Comparison of ENCODE assay signal across 1 cellular context in genomic region chr12:124921200-124922008, GRCh38.
TF ChIP-seq lines count a peak whose summit lies in the region.

No MANE protein-coding gene starts in this region.

TF ChIP-seq in H1, 55 proteins besides CTCF, POLR2A, EP300 and RAD21:
- peak; percentile 70; the same call in 1 of the 2 replicates for TF ChIP-seq ATF2 (IDR thresholded peaks at IDR 0.05; ENCODE audit: low read length)
- peak; percentile 85; the same call in 1 of the 2 replicates for TF ChIP-seq MAFK (IDR thresholded peaks at IDR 0.05; ENCODE audit: low read depth, low read length)
- TF ChIP-seq CTBP2 (IDR thresholded peaks at IDR 0.05; ENCODE audit: borderline replicate concordance, insufficient read depth, insufficient read length, low read length), result no peak
- TF ChIP-seq YY1 (IDR thresholded peaks at IDR 0.05; ENCODE audit: low read depth, low read length), result no peak
- TF ChIP-seq, protein P1, sequence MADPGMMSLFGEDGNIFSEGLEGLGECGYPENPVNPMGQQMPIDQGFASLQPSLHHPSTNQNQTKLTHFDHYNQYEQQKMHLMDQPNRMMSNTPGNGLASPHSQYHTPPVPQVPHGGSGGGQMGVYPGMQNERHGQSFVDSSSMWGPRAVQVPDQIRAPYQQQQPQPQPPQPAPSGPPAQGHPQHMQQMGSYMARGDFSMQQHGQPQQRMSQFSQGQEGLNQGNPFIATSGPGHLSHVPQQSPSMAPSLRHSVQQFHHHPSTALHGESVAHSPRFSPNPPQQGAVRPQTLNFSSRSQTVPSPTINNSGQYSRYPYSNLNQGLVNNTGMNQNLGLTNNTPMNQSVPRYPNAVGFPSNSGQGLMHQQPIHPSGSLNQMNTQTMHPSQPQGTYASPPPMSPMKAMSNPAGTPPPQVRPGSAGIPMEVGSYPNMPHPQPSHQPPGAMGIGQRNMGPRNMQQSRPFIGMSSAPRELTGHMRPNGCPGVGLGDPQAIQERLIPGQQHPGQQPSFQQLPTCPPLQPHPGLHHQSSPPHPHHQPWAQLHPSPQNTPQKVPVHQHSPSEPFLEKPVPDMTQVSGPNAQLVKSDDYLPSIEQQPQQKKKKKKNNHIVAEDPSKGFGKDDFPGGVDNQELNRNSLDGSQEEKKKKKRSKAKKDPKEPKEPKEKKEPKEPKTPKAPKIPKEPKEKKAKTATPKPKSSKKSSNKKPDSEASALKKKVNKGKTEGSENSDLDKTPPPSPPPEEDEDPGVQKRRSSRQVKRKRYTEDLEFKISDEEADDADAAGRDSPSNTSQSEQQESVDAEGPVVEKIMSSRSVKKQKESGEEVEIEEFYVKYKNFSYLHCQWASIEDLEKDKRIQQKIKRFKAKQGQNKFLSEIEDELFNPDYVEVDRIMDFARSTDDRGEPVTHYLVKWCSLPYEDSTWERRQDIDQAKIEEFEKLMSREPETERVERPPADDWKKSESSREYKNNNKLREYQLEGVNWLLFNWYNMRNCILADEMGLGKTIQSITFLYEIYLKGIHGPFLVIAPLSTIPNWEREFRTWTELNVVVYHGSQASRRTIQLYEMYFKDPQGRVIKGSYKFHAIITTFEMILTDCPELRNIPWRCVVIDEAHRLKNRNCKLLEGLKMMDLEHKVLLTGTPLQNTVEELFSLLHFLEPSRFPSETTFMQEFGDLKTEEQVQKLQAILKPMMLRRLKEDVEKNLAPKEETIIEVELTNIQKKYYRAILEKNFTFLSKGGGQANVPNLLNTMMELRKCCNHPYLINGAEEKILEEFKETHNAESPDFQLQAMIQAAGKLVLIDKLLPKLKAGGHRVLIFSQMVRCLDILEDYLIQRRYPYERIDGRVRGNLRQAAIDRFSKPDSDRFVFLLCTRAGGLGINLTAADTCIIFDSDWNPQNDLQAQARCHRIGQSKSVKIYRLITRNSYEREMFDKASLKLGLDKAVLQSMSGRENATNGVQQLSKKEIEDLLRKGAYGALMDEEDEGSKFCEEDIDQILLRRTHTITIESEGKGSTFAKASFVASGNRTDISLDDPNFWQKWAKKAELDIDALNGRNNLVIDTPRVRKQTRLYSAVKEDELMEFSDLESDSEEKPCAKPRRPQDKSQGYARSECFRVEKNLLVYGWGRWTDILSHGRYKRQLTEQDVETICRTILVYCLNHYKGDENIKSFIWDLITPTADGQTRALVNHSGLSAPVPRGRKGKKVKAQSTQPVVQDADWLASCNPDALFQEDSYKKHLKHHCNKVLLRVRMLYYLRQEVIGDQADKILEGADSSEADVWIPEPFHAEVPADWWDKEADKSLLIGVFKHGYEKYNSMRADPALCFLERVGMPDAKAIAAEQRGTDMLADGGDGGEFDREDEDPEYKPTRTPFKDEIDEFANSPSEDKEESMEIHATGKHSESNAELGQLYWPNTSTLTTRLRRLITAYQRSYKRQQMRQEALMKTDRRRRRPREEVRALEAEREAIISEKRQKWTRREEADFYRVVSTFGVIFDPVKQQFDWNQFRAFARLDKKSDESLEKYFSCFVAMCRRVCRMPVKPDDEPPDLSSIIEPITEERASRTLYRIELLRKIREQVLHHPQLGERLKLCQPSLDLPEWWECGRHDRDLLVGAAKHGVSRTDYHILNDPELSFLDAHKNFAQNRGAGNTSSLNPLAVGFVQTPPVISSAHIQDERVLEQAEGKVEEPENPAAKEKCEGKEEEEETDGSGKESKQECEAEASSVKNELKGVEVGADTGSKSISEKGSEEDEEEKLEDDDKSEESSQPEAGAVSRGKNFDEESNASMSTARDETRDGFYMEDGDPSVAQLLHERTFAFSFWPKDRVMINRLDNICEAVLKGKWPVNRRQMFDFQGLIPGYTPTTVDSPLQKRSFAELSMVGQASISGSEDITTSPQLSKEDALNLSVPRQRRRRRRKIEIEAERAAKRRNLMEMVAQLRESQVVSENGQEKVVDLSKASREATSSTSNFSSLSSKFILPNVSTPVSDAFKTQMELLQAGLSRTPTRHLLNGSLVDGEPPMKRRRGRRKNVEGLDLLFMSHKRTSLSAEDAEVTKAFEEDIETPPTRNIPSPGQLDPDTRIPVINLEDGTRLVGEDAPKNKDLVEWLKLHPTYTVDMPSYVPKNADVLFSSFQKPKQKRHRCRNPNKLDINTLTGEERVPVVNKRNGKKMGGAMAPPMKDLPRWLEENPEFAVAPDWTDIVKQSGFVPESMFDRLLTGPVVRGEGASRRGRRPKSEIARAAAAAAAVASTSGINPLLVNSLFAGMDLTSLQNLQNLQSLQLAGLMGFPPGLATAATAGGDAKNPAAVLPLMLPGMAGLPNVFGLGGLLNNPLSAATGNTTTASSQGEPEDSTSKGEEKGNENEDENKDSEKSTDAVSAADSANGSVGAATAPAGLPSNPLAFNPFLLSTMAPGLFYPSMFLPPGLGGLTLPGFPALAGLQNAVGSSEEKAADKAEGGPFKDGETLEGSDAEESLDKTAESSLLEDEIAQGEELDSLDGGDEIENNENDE (IDR thresholded peaks at IDR 0.05; ENCODE audit: insufficient replicate concordance, low read length), result peak; percentile 59
- TF ChIP-seq SP1 (IDR thresholded peaks at IDR 0.05; ENCODE audit: low read depth, low read length), result 0 out of 2 replicates have a peak, but pooled peaks have one; percentile 34
- TF ChIP-seq MAX (IDR thresholded peaks at IDR 0.05), result peak; percentile 54; the same call in 1 of the 2 replicates
- no peak for TF ChIP-seq USF2 (IDR thresholded peaks at IDR 0.05; ENCODE audit: low read length)
- peak; percentile 24 for TF ChIP-seq KDM4A (IDR thresholded peaks at IDR 0.05; ENCODE audit: low read depth, low read length, severe bottlenecking)
- peak; percentile 62 for TF ChIP-seq ASH2L (IDR thresholded peaks at IDR 0.05; ENCODE audit: low read length)
- no peak; the same call in 1 of the 2 replicates for TF ChIP-seq NRF1 (IDR thresholded peaks at IDR 0.05; ENCODE audit: low read depth, low read length)
- peak; percentile 33 to 78; a peak in 1 of 4 replicates for TF ChIP-seq SIN3A (conservative IDR thresholded peaks at IDR 0.05 in 1 of 2, IDR thresholded peaks at IDR 0.05 in 1 of 2; ENCODE audit: low read depth in 1 of 2, low read length in 2 of 2)
- TF ChIP-seq CEBPB (IDR thresholded peaks at IDR 0.05; ENCODE audit: low read depth, low read length), result peak; percentile 44; the same call in 1 of the 2 replicates
- TF ChIP-seq POU5F1 (IDR thresholded peaks at IDR 0.05; ENCODE audit: low read depth, low read length), result no peak
- TF ChIP-seq TBP (IDR thresholded peaks at IDR 0.05; ENCODE audit: low read depth, low read length), result peak; percentile 100
- no peak for TF ChIP-seq ATF3 (IDR thresholded peaks at IDR 0.05; ENCODE audit: insufficient read depth, low read depth, low read length)
- no peak for TF ChIP-seq POLR2AphosphoS5 (IDR thresholded peaks at IDR 0.05; ENCODE audit: low read depth, low read length)
- 0 out of 2 replicates have a peak, but pooled peaks have one; percentile 29 for TF ChIP-seq CHD1 (IDR thresholded peaks at IDR 0.05; ENCODE audit: low read depth, low read length)
- peak; percentile 60 for TF ChIP-seq TEAD4 (IDR thresholded peaks at IDR 0.05; ENCODE audit: low read depth, low read length)
- TF ChIP-seq RBBP5 (IDR thresholded peaks at IDR 0.05; ENCODE audit: borderline replicate concordance, low read depth, low read length), result peak; percentile 77
